In the genomic region with DNA sequence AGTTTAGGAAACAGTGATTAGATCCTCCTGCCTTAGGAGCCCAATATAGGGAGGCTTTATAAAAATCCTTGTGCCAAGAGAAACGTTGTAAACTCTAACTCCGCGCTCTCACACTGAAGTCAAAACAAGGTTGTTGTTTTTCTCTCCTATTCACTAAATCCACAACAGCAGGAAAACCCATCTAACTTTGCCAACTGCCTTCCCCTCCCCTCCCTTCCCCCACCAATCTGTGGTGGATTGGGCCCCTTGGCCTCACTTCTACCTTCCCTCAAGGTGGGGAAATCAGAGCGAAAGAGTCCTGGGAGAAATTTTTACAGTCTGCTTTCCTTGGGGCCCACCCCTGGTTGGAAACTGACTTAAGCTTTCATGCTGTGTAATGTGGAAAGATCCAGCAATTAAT, we compare ENCODE assay signal across 9 cellular contexts. TPM values are rescaled to one million over a fixed set of nuclear protein-coding genes. Genes with fewer than 3 reads are reported as not detected.
DNase-seq lines count a peak whose midpoint lies in the region; ATAC-seq and TF ChIP-seq lines count a peak whose summit lies in the region.
"Had no signal": no experiment of that assay in that cellular context is flagged by ENCODE, and none has a peak within 500 bp of the region (broad histone marks: within the 10 kb centered on the region; RNA-seq: fewer than 3 reads in every experiment).

No MANE protein-coding gene starts in this region.

- peak; percentile 19 for DNase-seq in cardiac septum (ENCODE audit: low spot score)
- DNase-seq in Right ventricle myocardium inferior (ENCODE audit: missing footprints) = no peak
- peak in 1 of 61 donors; percentile 14 for DNase-seq in caudate nucleus (lab: John Stamatoyannopoulos, UW)
- DNase-seq in NK-92 (lab: John Stamatoyannopoulos, UW; ENCODE audit: unreplicated experiment) = no peak
- no peak for DNase-seq in GM10266 (ENCODE audit: extremely low spot score)
- DNase-seq: posterior cingulate gyrus had no signal

- H3K4me1 ChIP-seq in muscle layer of colon (ENCODE audit: insufficient read depth, low read length) (peaks cover 39% of the 10 kb centered on the region), urinary bladder (ENCODE audit: insufficient read depth) (no peaks in the 10 kb centered on the region)

- WGBS in urinary bladder = 59% methylated on average over 4 of the region's 4 CpGs

- H3K9me3 ChIP-seq in muscle layer of colon (ENCODE audit: low read length) = no peaks in the 10 kb centered on the region

- H3K9ac ChIP-seq in muscle layer of colon (ENCODE audit: low read length) = peak overlapping the region; percentile 80

- H3K36me3 ChIP-seq in muscle layer of colon (ENCODE audit: insufficient read depth, low read length) = no peaks in the 10 kb centered on the region
- no peaks in the 10 kb centered on the region for H3K36me3 ChIP-seq in urinary bladder (ENCODE audit: insufficient read depth)

- intact Hi-C loops in cardiac septum (cut with DNase I) = loop anchor here (5.0 kb wide), 4 partner anchors 35 to 350 kb away; a partner anchor contains a TSS
- intact Hi-C loops in Right ventricle myocardium inferior (cut with DNase I) = loop anchor here (2.0 to 10.0 kb wide), 3 partner anchors 220 to 518 kb away; a partner anchor contains a TSS

- H3K27ac ChIP-seq in caudate nucleus (ENCODE audit: low read depth, low read length) (peak overlapping the region; percentile 99), muscle layer of colon (ENCODE audit: low read depth, low read length) (peak overlapping the region; percentile 84), urinary bladder (ENCODE audit: low read depth) (peak overlapping the region; percentile 100)

- H3K4me3 ChIP-seq in muscle layer of colon (ENCODE audit: low read depth in 1 of 2, low read length in 2 of 2) = peak overlapping the region in 1 of 2 donors; percentile 84
- no peak overlapping the region for H3K4me3 ChIP-seq in urinary bladder (ENCODE audit: low read depth, low read length)

- no peak for TF ChIP-seq CTCF in GM10266 (IDR thresholded peaks at IDR 0.05; ENCODE audit: control insufficient read depth, insufficient read depth, low read depth, missing control alignments)

- H3K27me3 ChIP-seq in muscle layer of colon (ENCODE audit: control insufficient read depth in 1 of 2, insufficient read depth in 2 of 2, low read length in 2 of 2) = no peaks in the 10 kb centered on the region

- ATAC-seq in Right ventricle myocardium inferior (no peak), GM21576 (IDR thresholded peaks at IDR 0.05; ENCODE audit: unreplicated experiment) (no peak)

RNA-seq across cellular contexts. Expression of a gene that starts 1.4 kb away (rescaled TPM):
- total RNA-seq in cardiac septum (9.8 TPM), Right ventricle myocardium inferior (10.2 TPM), urinary bladder (6.4 TPM)
- 16.8 TPM for polyA plus RNA-seq in urinary bladder

RNA-seq across cellular contexts. Expression of a gene that starts 42.4 kb away (rescaled TPM):
- total RNA-seq in cardiac septum (1.7 TPM), Right ventricle myocardium inferior (0.49 TPM), urinary bladder (not detected)
- not detected for polyA plus RNA-seq in urinary bladder

RNA-seq across cellular contexts. Expression of a gene that starts 59.2 kb away (rescaled TPM):
- total RNA-seq in cardiac septum = not detected
- not detected for total RNA-seq in Right ventricle myocardium inferior
- not detected for total RNA-seq in urinary bladder
- not detected for polyA plus RNA-seq in urinary bladder
